ENCODE assay signal across 16 cellular contexts in the genomic region with DNA sequence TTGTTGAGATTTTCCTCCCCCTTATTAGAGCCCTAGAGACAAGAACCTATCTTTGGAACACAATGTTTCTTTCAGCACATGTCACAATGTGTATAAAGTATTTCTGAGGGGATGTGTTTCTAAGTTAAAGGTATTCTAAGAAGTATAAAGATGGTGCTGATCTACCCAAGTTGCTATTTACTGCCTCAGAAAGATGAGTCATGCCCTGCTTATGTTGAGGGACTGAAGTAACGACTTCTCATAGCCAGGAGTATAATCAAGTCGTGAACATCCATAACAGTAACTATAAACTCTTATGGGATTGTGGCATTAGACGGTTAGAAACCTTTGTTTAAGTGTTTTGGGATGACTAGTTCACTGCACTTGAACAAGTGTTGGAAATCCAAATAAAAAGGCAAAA. TPM values are rescaled to one million over a fixed set of nuclear protein-coding genes. Genes with fewer than 3 reads are reported as not detected.
DNase-seq lines count a peak whose midpoint lies in the region; ATAC-seq and TF ChIP-seq lines count a peak whose summit lies in the region.
"Had no signal": no experiment of that assay in that cellular context is flagged by ENCODE, and none has a peak within 500 bp of the region (broad histone marks: within the 10 kb centered on the region; RNA-seq: fewer than 3 reads in every experiment).

No MANE protein-coding gene starts in this region.

- H3K27me3 ChIP-seq in MG63: no peaks in the 10 kb centered on the region
- H3K27me3 ChIP-seq: BLaER1 treated with 17β-estradiol and CSF1 and Interleukin-3, amounts not matched to agents 10 nM and 100 nM; upper lobe of right lung had no signal

- DNase-seq in AG10803 (ENCODE audit: low read depth) (peak; percentile 27), MG63 (peak; percentile 12), epithelial cell of proximal tubule (ENCODE audit: low read depth) (peak; percentile 71), non-pigmented ciliary epithelial cell (ENCODE audit: low read depth) (peak; percentile 36), Kasumi-1 (lab: John Stamatoyannopoulos, UW) (no peak), islet precursor cell (no peak), NCI-H748 treated with DMSO at 0.1 percent for 48 hours (lab: John Stamatoyannopoulos, UW) (no peak)
- DNase-seq: activated CD4-positive, alpha-beta T cell treated with anti-CD3 and anti-CD28 coated beads for 48 hours; activated gamma-delta T cell; hypothalamus; NCI-H1694 treated with DMSO at 0.1 percent for 48 hours; T-helper 1 cell; upper lobe of right lung had no signal

- TF ChIP-seq CTCF in AG10803 (conservative IDR thresholded peaks at IDR 0.05; ENCODE audit: low read length) (no peak), epithelial cell of proximal tubule (conservative IDR thresholded peaks at IDR 0.05; ENCODE audit: low read depth, low read length) (no peak)

- H3K4me3 ChIP-seq in AG10803 (ENCODE audit: low read length) (no peak overlapping the region), MG63 (no peak overlapping the region), epithelial cell of proximal tubule (ENCODE audit: low read depth, low read length) (no peak overlapping the region)
- H3K4me3 ChIP-seq: BLaER1 treated with 17β-estradiol and CSF1 and Interleukin-3, amounts not matched to agents 10 nM and 100 nM; upper lobe of right lung had no signal

- no peaks in the 10 kb centered on the region for H3K36me3 ChIP-seq in MG63
- H3K36me3 ChIP-seq: BLaER1 treated with 17β-estradiol and CSF1 and Interleukin-3, amounts not matched to agents 10 nM and 100 nM; upper lobe of right lung had no signal

- no peaks in the 10 kb centered on the region for H3K9me3 ChIP-seq in MG63
- H3K9me3 ChIP-seq: BLaER1 treated with 17β-estradiol and CSF1 and Interleukin-3, amounts not matched to agents 10 nM and 100 nM; upper lobe of right lung had no signal

- no peak for ATAC-seq in GM19328 (IDR thresholded peaks at IDR 0.05; ENCODE audit: unreplicated experiment)
- ATAC-seq: sciatic nerve, upper lobe of right lung had no signal

RNA-seq across cellular contexts. Expression of a gene that starts 12.0 kb away (rescaled TPM):
- not detected in 2 replicates for total RNA-seq in MG63 (2014; rRNA removed; shearing (Covaris generic); ENCODE audit: low replicate concordance)
- not detected in 2 replicates for total RNA-seq in epithelial cell of proximal tubule
- total RNA-seq: sciatic nerve, upper lobe of right lung had no signal

Comparison
In these comparisons a context has a peak if more than half of its experiments do, and no peak if none do; other contexts are left out.
1. DNase-seq: peak in AG10803 (single experiment), MG63 (single experiment), epithelial cell of proximal tubule (single experiment) and non-pigmented ciliary epithelial cell (single experiment); none in Kasumi-1 (0 of 2), islet precursor cell (single experiment) and NCI-H748 treated with DMSO at 0.1 percent for 48 hours (single experiment).